Comparison of ENCODE assay signal across 34 cellular contexts in genomic region chr1:227323164-227323955, GRCh38. TPM values are rescaled to one million over a fixed set of nuclear protein-coding genes. Genes with fewer than 3 reads are reported as not detected.
DNase-seq lines count a peak whose midpoint lies in the region; ATAC-seq, FAIRE-seq and TF ChIP-seq lines count a peak whose summit lies in the region.
"Had no signal": no experiment of that assay in that cellular context is flagged by ENCODE, and none has a peak within 500 bp of the region (broad histone marks: within the 10 kb centered on the region; RNA-seq: fewer than 3 reads in every experiment).

No MANE protein-coding gene starts in this region.

- peaks cover 41% of the 10 kb centered on the region for H3K4me1 Mint-ChIP-seq in progenitor cell of endocrine pancreas (ENCODE audit: low read depth)
- H3K4me1 Mint-ChIP-seq: activated CD4-positive, alpha-beta T cell treated with anti-CD3 and anti-CD28 coated beads for 36 hours; activated T-helper 17 cell treated with anti-CD3 and anti-CD28 coated beads, Interleukin-2, amount 50 U/mL, for 72 hours had no signal

- CTCF ChIA-PET in PC-9 (lab: Charles Lee): no interaction called here

- H3K27ac Mint-ChIP-seq in progenitor cell of endocrine pancreas: peak overlapping the region; percentile 71
- H3K27ac Mint-ChIP-seq: activated CD4-positive, alpha-beta T cell treated with anti-CD3 and anti-CD28 coated beads for 36 hours; activated CD8-positive, alpha-beta T cell treated with anti-CD3 and anti-CD28 coated beads, Interleukin-2, amount 10 ng/mL, durations not matched to agents 7 days and 5 days; activated naive CD4-positive, alpha-beta T cell treated with anti-CD3 and anti-CD28 coated beads, Interleukin-2, amount 10 ng/mL, durations not matched to agents 7 days and 5 days; activated T-helper 17 cell treated with anti-CD3 and anti-CD28 coated beads, Interleukin-2, amount 50 U/mL, for 72 hours; CD4-positive, alpha-beta T cell; naive thymus-derived CD4-positive, alpha-beta T cell had no signal

- no peak for TF ChIP-seq POLR2A in uterus (IDR thresholded peaks at IDR 0.05)

- POLR2A ChIA-PET in PC-9 (lab: Charles Lee; ENCODE audit: unreplicated experiment): interaction anchor here (0.6 kb wide), 3 partner anchors 106 to 419 kb away, joined by 3 to 7 read pairs (median 5); no protein-coding TSS in a partner anchor

- BruUV-seq in PC-9 (replicated peaks; lab: Mats Ljungman, UMichigan): no TSS peak

- H3F3A ChIP-seq in PC-9 (ENCODE audit: insufficient read depth, low read depth): peaks cover 28% of the 10 kb centered on the region; the same call in 1 of the 2 replicates

- H3K4me3 Mint-ChIP-seq in progenitor cell of endocrine pancreas (ENCODE audit: low read depth): no peak overlapping the region
- H3K4me3 Mint-ChIP-seq: activated CD4-positive, alpha-beta T cell treated with anti-CD3 and anti-CD28 coated beads for 36 hours; activated CD8-positive, alpha-beta T cell treated with anti-CD3 and anti-CD28 coated beads, Interleukin-2, amount 10 ng/mL, durations not matched to agents 7 days and 5 days; activated naive CD4-positive, alpha-beta T cell treated with anti-CD3 and anti-CD28 coated beads, Interleukin-2, amount 10 ng/mL, durations not matched to agents 7 days and 5 days; activated T-helper 17 cell treated with anti-CD3 and anti-CD28 coated beads, Interleukin-2, amount 50 U/mL, for 72 hours; CD4-positive, alpha-beta T cell; naive thymus-derived CD4-positive, alpha-beta T cell had no signal

- no peak overlapping the region for H2AFZ ChIP-seq in PC-9

- H3K9me2 ChIP-seq in PC-9 (ENCODE audit: insufficient read depth): no peaks in the 10 kb centered on the region

- no peak for TF ChIP-seq CTCF in D721Med (IDR thresholded peaks at IDR 0.05; ENCODE audit: insufficient read depth, missing control alignments)
- no peak for TF ChIP-seq CTCF in PC-9 (conservative IDR thresholded peaks at IDR 0.05)
- TF ChIP-seq CTCF in progenitor cell of endocrine pancreas (IDR thresholded peaks at IDR 0.05; ENCODE audit: unreplicated experiment): no peak
- TF ChIP-seq CTCF in uterus (IDR thresholded peaks at IDR 0.05): no peak
- TF ChIP-seq CTCF in left lung (IDR thresholded peaks at IDR 0.05): no peak

- H3K9me3 ChIP-seq in PC-9 (ENCODE audit: insufficient read depth, low read depth): no peaks in the 10 kb centered on the region
- no peaks in the 10 kb centered on the region for H3K9me3 ChIP-seq in uterus
- no peaks in the 10 kb centered on the region for H3K9me3 ChIP-seq in left lung
- H3K9me3 ChIP-seq: adrenal gland, neutrophil, prostate gland, sigmoid colon, SJCRH30 had no signal

- no peaks in the 10 kb centered on the region for H3K79me2 ChIP-seq in PC-9 (ENCODE audit: low read depth)

- H3K27me3 ChIP-seq in PC-9 (ENCODE audit: insufficient read depth, low read depth) (no peaks in the 10 kb centered on the region), uterus (no peaks in the 10 kb centered on the region), left lung (peaks cover 0 to 19% of the 10 kb centered on the region in 2 donors)
- H3K27me3 ChIP-seq: adrenal gland, sigmoid colon, SJCRH30 had no signal

- peak; percentile 34 for ATAC-seq in esophagus mucosa
- no peak for ATAC-seq in Right ventricle myocardium superior (ENCODE audit: poor library complexity)
- ATAC-seq in left lung: no peak
- ATAC-seq: activated CD4-positive, alpha-beta T cell treated with anti-CD3 and anti-CD28 coated beads for 36 hours; activated CD8-positive, alpha-beta T cell treated with anti-CD3 and anti-CD28 coated beads, Interleukin-2, amount 10 ng/mL, durations not matched to agents 7 days and 5 days; activated T-helper 17 cell treated with anti-CD3 and anti-CD28 coated beads, Interleukin-2, amount 50 U/mL, for 72 hours; GM12878; naive thymus-derived CD4-positive, alpha-beta T cell had no signal

- H3K36me3 Mint-ChIP-seq in progenitor cell of endocrine pancreas (ENCODE audit: insufficient read depth): no peaks in the 10 kb centered on the region
- H3K36me3 Mint-ChIP-seq: activated naive CD4-positive, alpha-beta T cell treated with anti-CD3 and anti-CD28 coated beads, Interleukin-2, amount 10 ng/mL, durations not matched to agents 7 days and 5 days had no signal

- H3K36me3 ChIP-seq in PC-9 (ENCODE audit: low read depth) (no peaks in the 10 kb centered on the region), uterus (no peaks in the 10 kb centered on the region), left lung (no peaks in the 10 kb centered on the region)
- H3K36me3 ChIP-seq: adrenal gland, neutrophil, prostate gland, sigmoid colon, SJCRH30 had no signal

- FAIRE-seq in D721Med (lab: Jason Lieb, UNC): peak; percentile 35
- FAIRE-seq: A204.1, GM12878, RCC 7860 had no signal

- H3K4me3 ChIP-seq in PC-9: no peak overlapping the region
- H3K4me3 ChIP-seq in uterus: no peak overlapping the region
- no peak overlapping the region for H3K4me3 ChIP-seq in left lung
- H3K4me3 ChIP-seq: adrenal gland, GM12878, prostate gland, sigmoid colon, SJCRH30 had no signal

- DNase-seq in D721Med (ENCODE audit: insufficient read length, low spot score) (no peak), PC-9 (peak; percentile 49 to 54), progenitor cell of endocrine pancreas (ENCODE audit: low spot score, unreplicated experiment) (no peak), Right ventricle myocardium superior (no peak), T1000 (lab: John Stamatoyannopoulos, UW) (no peak), uterus (no peak), left lung (no peak)
- DNase-seq: activated CD4-positive, alpha-beta T cell treated with anti-CD3 and anti-CD28 coated beads for 36 hours; activated CD8-positive, alpha-beta T cell treated with anti-CD3 and anti-CD28 coated beads, Interleukin-2, amount 10 ng/mL, durations not matched to agents 7 days and 5 days; activated naive CD4-positive, alpha-beta T cell treated with anti-CD3 and anti-CD28 coated beads, Interleukin-2, amount 10 ng/mL, durations not matched to agents 7 days and 5 days; adrenal gland; CD4-positive, alpha-beta T cell; hippocampal formation; Kasumi-1; mesendoderm; MV-4-11; naive thymus-derived CD4-positive, alpha-beta T cell; NCI-H1436 treated with DMSO at 0.1 percent for 48 hours; NCI-H2081 treated with DMSO at 0.1 percent for 48 hours; NCI-H446; NCI-H748 treated with DMSO at 0.1 percent for 48 hours; sigmoid colon; SJCRH30; stimulated activated CD4-positive, alpha-beta T cell treated with anti-CD3 and anti-CD28 coated beads, Interleukin-4, amount 100 ng/mL, for 1 hour; SW 1271; T-helper 9 cell had no signal

- peaks cover 3% of the 10 kb centered on the region for H3K27me3 Mint-ChIP-seq in progenitor cell of endocrine pancreas

- peaks cover 3% of the 10 kb centered on the region for H3K9me3 Mint-ChIP-seq in progenitor cell of endocrine pancreas (ENCODE audit: low read depth)
- H3K9me3 Mint-ChIP-seq: activated naive CD4-positive, alpha-beta T cell treated with anti-CD3 and anti-CD28 coated beads, Interleukin-2, amount 10 ng/mL, durations not matched to agents 7 days and 5 days; CD4-positive, alpha-beta T cell had no signal

- intact Hi-C loops in PC-9 (cut with micrococcal nuclease; ENCODE audit: unreplicated experiment) (no loop called here), Right ventricle myocardium superior (cut with DNase I) (no loop called here), uterus (cut with DNase I; ENCODE audit: low total_unique reads) (no loop called here), left lung (cut with DNase I) (no loop called here)

- H3K27ac ChIP-seq in PC-9 (peak overlapping the region; percentile 40; the same call in 1 of the 2 replicates), uterus (no peak overlapping the region), left lung (no peak overlapping the region)
- H3K27ac ChIP-seq: adrenal gland, neutrophil, prostate gland, sigmoid colon, SJCRH30, VCaP had no signal

- H4K20me1 ChIP-seq in PC-9 (ENCODE audit: insufficient read depth): no peaks in the 10 kb centered on the region

- H3K4me1 ChIP-seq in PC-9 (replicated peaks; ENCODE audit: insufficient read depth) (peaks cover 25% of the 10 kb centered on the region), uterus (no peaks in the 10 kb centered on the region), left lung (no peaks in the 10 kb centered on the region)
- H3K4me1 ChIP-seq: prostate gland had no signal

- peak overlapping the region; percentile 48 for H3K4me2 ChIP-seq in PC-9

RNA-seq across cellular contexts. Expression of gene CDC42BPA, which starts 5.1 kb away (rescaled TPM):
- total RNA-seq in PC-9 (2021) (45.5 and 47.5 TPM in 2 replicates), esophagus mucosa (11.1 TPM), progenitor cell of endocrine pancreas (32.7 and 35.3 TPM in 2 replicates), Right ventricle myocardium superior (40.5 TPM), uterus (100 to 1,000 TPM in 1 of 4 donors, 10 to 100 TPM in 3; 32.9 to 116 (median 55.2) TPM), left lung (10 to 100 TPM; 35.8 to 36.1 TPM)

Comparison
In these comparisons a context has a peak if more than half of its experiments do, and no peak if none do; other contexts are left out.
1. DNase-seq: peak in PC-9 (2 of 2); none in D721Med (single experiment), progenitor cell of endocrine pancreas (single experiment), Right ventricle myocardium superior (single experiment), T1000 (single experiment), uterus (0 of 2) and left lung (0 of 2).